Comparison of ENCODE assay signal across 8 cellular contexts in genomic region chr9:33813712-33814641, GRCh38. TPM values are rescaled to one million over a fixed set of nuclear protein-coding genes. Genes with fewer than 3 reads are reported as not detected.
DNase-seq lines count a peak whose midpoint lies in the region; ATAC-seq and TF ChIP-seq lines count a peak whose summit lies in the region.

No MANE protein-coding gene starts in this region.

- ATAC-seq in left ventricle myocardium superior (no peak), HG03196 (IDR thresholded peaks at IDR 0.05; ENCODE audit: unreplicated experiment) (no peak), HG03135 (IDR thresholded peaks at IDR 0.05; ENCODE audit: unreplicated experiment) (no peak)

- peaks cover 4% of the 10 kb centered on the region for H3K36me3 Mint-ChIP-seq in activated CD4-positive, alpha-beta memory T cell treated with anti-CD3 and anti-CD28 coated beads for 36 hours

- H3K27me3 ChIP-seq in left ventricle myocardium inferior (ENCODE audit: low read depth): no peaks in the 10 kb centered on the region

- no peaks in the 10 kb centered on the region for H3K36me3 ChIP-seq in left ventricle myocardium inferior

- H3K27ac ChIP-seq in left ventricle myocardium inferior (replicated peaks): peak overlapping the region; percentile 99

- H3K4me3 Mint-ChIP-seq in activated CD4-positive, alpha-beta memory T cell treated with anti-CD3 and anti-CD28 coated beads for 36 hours: no peak overlapping the region

- intact Hi-C loops in left ventricle myocardium inferior (cut with micrococcal nuclease) (loop anchor here (2.0 kb wide), 1 partner anchor 39 kb away; no protein-coding TSS in a partner anchor), left ventricle myocardium superior (cut with micrococcal nuclease) (no loop called here)
- intact Hi-C loops in activated CD4-positive, alpha-beta memory T cell treated with anti-CD3 and anti-CD28 coated beads for 36 hours (cut with micrococcal nuclease): loop anchor here (1.0 to 5.0 kb wide), 3 partner anchors 38 to 261 kb away; no protein-coding TSS in a partner anchor

- peak; percentile 81 for TF ChIP-seq CTCF in left ventricle myocardium inferior (IDR thresholded peaks at IDR 0.05; ENCODE audit: borderline replicate concordance)
- TF ChIP-seq CTCF in NB4 (IDR thresholded peaks at IDR 0.05; ENCODE audit: low read depth, low read length): peak; percentile 72

- no peak for TF ChIP-seq POLR2A in NB4 (IDR thresholded peaks at IDR 0.05; ENCODE audit: extremely low read depth, insufficient read length)

- CTCF ChIA-PET in activated CD4-positive, alpha-beta memory T cell treated with anti-CD3 and anti-CD28 coated beads for 36 hours (lab: Charles Lee): interaction anchor here (0.5 to 6.5 kb wide), 29 partner anchors 9 to 565 kb away, joined by 3 to 97 read pairs (median 5); no protein-coding TSS in a partner anchor

- peaks cover 31% of the 10 kb centered on the region for H3K4me1 Mint-ChIP-seq in activated CD4-positive, alpha-beta memory T cell treated with anti-CD3 and anti-CD28 coated beads for 36 hours (ENCODE audit: low read depth)

- H3K9me3 ChIP-seq in left ventricle myocardium inferior (replicated peaks): no peaks in the 10 kb centered on the region

- no peaks in the 10 kb centered on the region for H3K27me3 Mint-ChIP-seq in activated CD4-positive, alpha-beta memory T cell treated with anti-CD3 and anti-CD28 coated beads for 36 hours

- POLR2A ChIA-PET in activated CD4-positive, alpha-beta memory T cell treated with anti-CD3 and anti-CD28 coated beads for 36 hours (lab: Charles Lee): interaction anchor here (1.0 to 1.2 kb wide), 3 partner anchors 22 to 235 kb away, joined by 3 to 7 read pairs (median 3); partner anchors contain the start of gene UBAP2

- H3K4me3 ChIP-seq in left ventricle myocardium inferior (no peak overlapping the region), NB4 (ENCODE audit: low read depth, low read length) (no peak overlapping the region)

- peak overlapping the region; percentile 58 for H3K27ac Mint-ChIP-seq in activated CD4-positive, alpha-beta memory T cell treated with anti-CD3 and anti-CD28 coated beads for 36 hours

- H3K9me3 Mint-ChIP-seq in activated CD4-positive, alpha-beta memory T cell treated with anti-CD3 and anti-CD28 coated beads for 36 hours: no peaks in the 10 kb centered on the region

- peaks cover 52% of the 10 kb centered on the region for H3K4me1 ChIP-seq in left ventricle myocardium inferior

- no peak for DNase-seq in left ventricle myocardium inferior
- no peak for DNase-seq in left ventricle myocardium superior
- peak; percentile 79 for DNase-seq in NB4 (ENCODE audit: low read depth)
- no peak for DNase-seq in activated CD4-positive, alpha-beta memory T cell treated with anti-CD3 and anti-CD28 coated beads for 36 hours
- peak; percentile 97 for DNase-seq in foreskin melanocyte
- DNase-seq in retina: peak; percentile 53

RNA-seq across cellular contexts. Expression of gene UBE2R2, which starts 3.0 kb away (rescaled TPM):
- total RNA-seq in left ventricle myocardium inferior: 40.6 TPM
- total RNA-seq in left ventricle myocardium superior: 48.0 TPM
- total RNA-seq in activated CD4-positive, alpha-beta memory T cell treated with anti-CD3 and anti-CD28 coated beads for 36 hours: 10 to 100 TPM; 42.3 to 43.9 TPM

RNA-seq across cellular contexts. Expression of gene PRSS3, which starts 18.6 kb away (rescaled TPM):
- not detected for total RNA-seq in left ventricle myocardium inferior
- total RNA-seq in left ventricle myocardium superior: not detected
- total RNA-seq in activated CD4-positive, alpha-beta memory T cell treated with anti-CD3 and anti-CD28 coated beads for 36 hours: not detected

Comparison
In these comparisons a context has a peak if more than half of its experiments do, and no peak if none do; other contexts are left out.
1. DNase-seq: peak in NB4 (single experiment), foreskin melanocyte (single experiment) and retina (single experiment); none in left ventricle myocardium inferior (single experiment), left ventricle myocardium superior (single experiment) and activated CD4-positive, alpha-beta memory T cell treated with anti-CD3 and anti-CD28 coated beads for 36 hours (single experiment).